In the genomic region with DNA sequence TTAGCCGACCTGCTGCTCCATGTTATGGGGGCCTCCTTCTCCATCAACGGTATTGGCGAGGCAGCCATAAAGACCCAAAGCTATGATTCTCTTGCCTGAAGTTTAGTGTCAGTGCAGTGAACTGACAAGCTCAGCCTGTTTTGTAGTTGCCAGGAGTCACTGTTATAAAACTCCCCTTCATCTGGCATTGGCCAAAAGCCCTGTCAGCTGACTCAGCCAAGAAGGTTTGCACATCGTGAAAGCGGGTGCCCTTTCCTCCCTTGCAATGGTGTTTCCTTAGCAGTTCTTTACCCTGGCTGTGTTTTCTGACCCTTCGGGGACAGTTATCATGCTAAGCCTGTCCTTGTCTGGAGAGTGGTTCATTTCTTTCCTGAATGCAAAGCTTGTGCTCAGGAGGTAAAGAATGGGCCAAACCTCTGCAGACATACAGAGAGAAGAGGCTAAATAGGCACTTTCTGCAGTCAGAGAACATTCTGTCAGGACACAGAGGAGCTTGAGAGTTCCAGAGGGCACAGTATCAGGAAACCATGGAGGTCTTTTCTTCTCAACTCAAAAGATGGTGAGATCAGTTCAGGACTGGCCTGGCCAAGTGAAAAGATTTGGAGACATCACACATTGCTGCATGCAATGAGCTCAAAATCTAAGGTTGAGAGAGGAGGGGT, we compare ENCODE assay signal across 1 cellular context.
TF ChIP-seq lines count a peak whose summit lies in the region.

No MANE protein-coding gene starts in this region.

TF ChIP-seq in GM23338, 12 proteins besides CTCF, POLR2A, EP300 and RAD21 (continued from another document):
- TF ChIP-seq ZNF462 (CRISPR knock-in tag; IDR thresholded peaks at IDR 0.05) (no peak), EZH2phosphoT487 (IDR thresholded peaks at IDR 0.05; ENCODE audit: unreplicated experiment) (no peak), STAT1 (IDR thresholded peaks at IDR 0.05; ENCODE audit: unreplicated experiment) (no peak), CREB1 (CRISPR knock-in tag; IDR thresholded peaks at IDR 0.05; ENCODE audit: low read depth) (no peak), JUNB (IDR thresholded peaks at IDR 0.05; ENCODE audit: unreplicated experiment) (no peak)
- TF ChIP-seq, protein P1, sequence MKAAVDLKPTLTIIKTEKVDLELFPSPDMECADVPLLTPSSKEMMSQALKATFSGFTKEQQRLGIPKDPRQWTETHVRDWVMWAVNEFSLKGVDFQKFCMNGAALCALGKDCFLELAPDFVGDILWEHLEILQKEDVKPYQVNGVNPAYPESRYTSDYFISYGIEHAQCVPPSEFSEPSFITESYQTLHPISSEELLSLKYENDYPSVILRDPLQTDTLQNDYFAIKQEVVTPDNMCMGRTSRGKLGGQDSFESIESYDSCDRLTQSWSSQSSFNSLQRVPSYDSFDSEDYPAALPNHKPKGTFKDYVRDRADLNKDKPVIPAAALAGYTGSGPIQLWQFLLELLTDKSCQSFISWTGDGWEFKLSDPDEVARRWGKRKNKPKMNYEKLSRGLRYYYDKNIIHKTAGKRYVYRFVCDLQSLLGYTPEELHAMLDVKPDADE (IDR thresholded peaks at IDR 0.05) = no peak
